ENCODE assay signal across 8 cellular contexts in genomic region chr16:68289621-68290329, GRCh38. TPM values are rescaled to one million over a fixed set of nuclear protein-coding genes. Genes with fewer than 3 reads are reported as not detected.
A peak's percentile ranks its signal among the peaks of the same experiment; 100 is the strongest.
DNase-seq lines count a peak whose midpoint lies in the region; FAIRE-seq and TF ChIP-seq lines count a peak whose summit lies in the region.

No MANE protein-coding gene starts in this region.

- peaks cover 23% of the 10 kb centered on the region for H3K36me3 ChIP-seq in GM23248 (ENCODE audit: low read depth)

- H3K4me1 ChIP-seq in GM23248 (ENCODE audit: insufficient read depth) = peaks cover 44% of the 10 kb centered on the region

- H3K9me2 ChIP-seq in GM23248 (ENCODE audit: insufficient read depth) = no peaks in the 10 kb centered on the region

- H3K4me1 Mint-ChIP-seq in brain = no peaks in the 10 kb centered on the region

- H3K79me2 ChIP-seq in GM23248 (ENCODE audit: insufficient read depth) = peaks cover 90% of the 10 kb centered on the region

- H3K27ac Mint-ChIP-seq in brain = peak overlapping the region in 3 of 5 experiments; percentile 24 to 50 (median 31)

- no peak overlapping the region for H3K9ac ChIP-seq in GM23248

- H3K36me3 Mint-ChIP-seq in brain = peaks cover 50% of the 10 kb centered on the region

- H3F3A ChIP-seq in GM23248 (ENCODE audit: insufficient read depth) = peaks cover 37% of the 10 kb centered on the region

- H3K9me3 ChIP-seq in GM23248 (ENCODE audit: low read depth) = no peaks in the 10 kb centered on the region

- peak overlapping the region; percentile 87 for H3K27ac ChIP-seq in GM23248

- H3K4me3 Mint-ChIP-seq in brain = no peak overlapping the region

- H3K4me3 ChIP-seq in GM23248 = no peak overlapping the region

- FAIRE-seq in GM12892 (lab: Jason Lieb, UNC) = peak; percentile 83

- peaks cover 4% of the 10 kb centered on the region for H3K27me3 Mint-ChIP-seq in brain

- in situ Hi-C loops in GM23248 (cut with MboI) = no loop called here

- no peak for TF ChIP-seq CTCF in brain (conservative IDR thresholded peaks at IDR 0.05)

- H3K9me3 Mint-ChIP-seq in brain = no peaks in the 10 kb centered on the region

- peak; percentile 66 for DNase-seq in GM12892 (ENCODE audit: insufficient read length)
- peak; percentile 54 for DNase-seq in GM23248
- DNase-seq in OCI-M1 (lab: John Stamatoyannopoulos, UW) = peak; percentile 94
- peak; percentile 33 for DNase-seq in stimulated activated CD4-positive, alpha-beta T cell treated with anti-CD3 and anti-CD28 coated beads, Interleukin-2, amount 100 ng/mL, for 4 hours (ENCODE audit: low read depth)
- DNase-seq in NCI-H146 treated with DMSO at 0.1 percent for 48 hours (lab: John Stamatoyannopoulos, UW; ENCODE audit: unreplicated experiment) = no peak
- DNase-seq in NCI-H2107 treated with DMSO at 0.1 percent for 48 hours (lab: John Stamatoyannopoulos, UW; ENCODE audit: unreplicated experiment) = no peak
- no peak for DNase-seq in HuH-7.5 (ENCODE audit: low spot score)

- no peak overlapping the region for H2AFZ ChIP-seq in GM23248

- H3K4me2 ChIP-seq in GM23248 (ENCODE audit: unreplicated experiment) = peak overlapping the region; percentile 46

- TF ChIP-seq POLR2A in GM12892 (IDR thresholded peaks at IDR 0.05; ENCODE audit: low read depth, low read length) = peak; percentile 32

- WGBS in GM23248 (ENCODE audit: low coverage in 1 of 2, low lambda C conversion rate in 2 of 2, missing lambda C conversion rate in 2 of 2), 2 experiments = 68 to 73% methylated on average over 4 of the region's 4 CpGs

- H3K27me3 ChIP-seq in GM23248 (replicated peaks; ENCODE audit: insufficient read depth) = no peaks in the 10 kb centered on the region

- 0 out of 2 replicates have a peak, but pooled peaks cover 3% of the 10 kb centered on the region for H4K20me1 ChIP-seq in GM23248 (ENCODE audit: insufficient read depth)

RNA-seq across cellular contexts. Expression of gene SLC7A6OS, which starts 21.0 kb away (rescaled TPM):
- polyA plus RNA-seq in GM12892 (2012; ENCODE audit: missing spikeins) = 14.9 TPM
- 8.5 and 11.9 TPM in 2 replicates for total RNA-seq in GM23248 (2014; rRNA removed; shearing (Covaris generic))
- polyA plus RNA-seq in GM23248 (2016; fragmentation: Nextera tagmentation; extraction: Ambion mirVana) (13.4 and 15.8 TPM in 2 replicates), brain (ENCODE audit: insufficient read depth, low read depth, low replicate concordance) (12.9 TPM)

RNA-seq across cellular contexts. Expression of gene PRMT7, which starts 21.0 kb away (rescaled TPM):
- polyA plus RNA-seq in GM12892 (2012; ENCODE audit: missing spikeins) = 39.4 TPM
- total RNA-seq in GM23248 (2014; rRNA removed; shearing (Covaris generic)) = 49.6 and 68.0 TPM in 2 replicates
- polyA plus RNA-seq in GM23248 (2016; fragmentation: Nextera tagmentation; extraction: Ambion mirVana) (24.1 and 27.2 TPM in 2 replicates), brain (ENCODE audit: insufficient read depth, low read depth, low replicate concordance) (53.6 TPM)

RNA-seq across cellular contexts. Expression of gene SLC7A6, which starts 25.4 kb away (rescaled TPM):
- 32.2 TPM for polyA plus RNA-seq in GM12892 (2012; ENCODE audit: missing spikeins)
- total RNA-seq in GM23248 (2014; rRNA removed; shearing (Covaris generic)) = 20.9 and 53.7 TPM in 2 replicates
- polyA plus RNA-seq in GM23248 (2016; fragmentation: Nextera tagmentation; extraction: Ambion mirVana) (15.8 and 17.3 TPM in 2 replicates), brain (ENCODE audit: insufficient read depth, low read depth, low replicate concordance) (4.8 TPM)

RNA-seq across cellular contexts. Expression of gene PLA2G15, which starts 44.6 kb away (rescaled TPM):
- 3.5 TPM for polyA plus RNA-seq in GM12892 (2012; ENCODE audit: missing spikeins)
- total RNA-seq in GM23248 (2014; rRNA removed; shearing (Covaris generic)) = 36.2 and 47.6 TPM in 2 replicates
- polyA plus RNA-seq in GM23248 (2016; fragmentation: Nextera tagmentation; extraction: Ambion mirVana) = 24.8 and 26.0 TPM in 2 replicates
- polyA plus RNA-seq in brain (ENCODE audit: insufficient read depth, low read depth, low replicate concordance) = 12.2 TPM

RNA-seq across cellular contexts. Expression of gene ESRP2, which starts 53.8 kb away (rescaled TPM):
- 0.30 TPM for polyA plus RNA-seq in GM12892 (2012; ENCODE audit: missing spikeins)
- 0.32 TPM in 1 of 2 replicates, not detected in the other for total RNA-seq in GM23248 (2014; rRNA removed; shearing (Covaris generic))
- polyA plus RNA-seq in GM23248 (2016; fragmentation: Nextera tagmentation; extraction: Ambion mirVana) (0.34 TPM in 1 of 2 replicates, not detected in the other), brain (ENCODE audit: insufficient read depth, low read depth, low replicate concordance) (1.8 TPM)

Comparison
In these comparisons a context has a peak if more than half of its experiments do, and no peak if none do; other contexts are left out.
1. DNase-seq: peak in GM12892 (single experiment), GM23248 (single experiment), OCI-M1 (single experiment) and stimulated activated CD4-positive, alpha-beta T cell treated with anti-CD3 and anti-CD28 coated beads, Interleukin-2, amount 100 ng/mL, for 4 hours (single experiment); none in NCI-H146 treated with DMSO at 0.1 percent for 48 hours (single experiment), NCI-H2107 treated with DMSO at 0.1 percent for 48 hours (single experiment) and HuH-7.5 (single experiment).